In genomic region chr2:183267148-183267827, GRCh38 we compare ENCODE assay signal across 18 cellular contexts.
DNase-seq lines count a peak whose midpoint lies in the region; ATAC-seq and TF ChIP-seq lines count a peak whose summit lies in the region.
"Had no signal": no experiment of that assay in that cellular context is flagged by ENCODE, and none has a peak within 500 bp of the region (broad histone marks: within the 10 kb centered on the region; RNA-seq: fewer than 3 reads in every experiment).

No MANE protein-coding gene starts in this region.

- CTCF ChIA-PET in GM10248 (lab: Yijun Ruan, JAX): interaction anchor here (1.6 to 2.6 kb wide), 2 partner anchors 18 to 19 kb away, joined by 5 to 10 read pairs; no protein-coding TSS in a partner anchor

- H3K4me1 ChIP-seq in endodermal cell (ENCODE audit: control insufficient read depth, insufficient read depth, low read length): no peaks in the 10 kb centered on the region
- H3K4me1 ChIP-seq: HAP-1, SJCRH30, spleen had no signal

- TF ChIP-seq CTCF in endodermal cell (conservative IDR thresholded peaks at IDR 0.05) (no peak), GM10248 (IDR thresholded peaks at IDR 0.05; ENCODE audit: control extremely low read depth, extremely low read depth, low read depth, missing control alignments) (no peak)

- no peak overlapping the region for H3K9ac ChIP-seq in endodermal cell (ENCODE audit: extremely low read depth, low read length, poor library complexity, severe bottlenecking)

- H3K36me3 ChIP-seq in endodermal cell (ENCODE audit: control insufficient read depth, insufficient read depth, low read length): no peaks in the 10 kb centered on the region
- H3K36me3 ChIP-seq: HAP-1, spleen had no signal

- no peaks in the 10 kb centered on the region for H3K27me3 ChIP-seq in endodermal cell (ENCODE audit: control insufficient read depth, insufficient read depth, low read length, poor library complexity, severe bottlenecking)
- H3K27me3 ChIP-seq: SJCRH30, spleen had no signal

- POLR2A ChIA-PET in GM10248 (lab: Yijun Ruan, JAX): no interaction called here

- H3K27ac Mint-ChIP-seq in stimulated activated memory B cell treated with anti-CD40 and anti-IgM and Interleukin-4, amounts not matched to agents 10 μg/mL and 1 μg/mL and 100 μg/mL, for 72 hours: no peak overlapping the region
- no peak overlapping the region for H3K27ac Mint-ChIP-seq in endodermal cell
- H3K27ac Mint-ChIP-seq: activated naive CD8-positive, alpha-beta T cell treated with anti-CD3 and anti-CD28 coated beads, Interleukin-2, amount 50 U/mL, for 24 hours; B cell; stimulated activated naive CD8-positive, alpha-beta T cell treated with anti-CD3 and anti-CD28 coated beads, Interleukin-15, Interleukin-2, amounts not matched to agents 100 ng/mL and 50 ng/mL, for 24 hours had no signal

- H3K36me3 Mint-ChIP-seq in stimulated activated memory B cell treated with anti-CD40 and anti-IgM and Interleukin-4, amounts not matched to agents 10 μg/mL and 1 μg/mL and 100 μg/mL, for 72 hours: no peaks in the 10 kb centered on the region
- peaks cover 2% of the 10 kb centered on the region for H3K36me3 Mint-ChIP-seq in endodermal cell (ENCODE audit: low read depth)

- no peaks in the 10 kb centered on the region for H3K9me3 ChIP-seq in endodermal cell (ENCODE audit: control insufficient read depth, low read length)
- H3K9me3 ChIP-seq: HAP-1 had no signal

- no peak overlapping the region for H3K27ac ChIP-seq in endodermal cell (ENCODE audit: low read depth, low read length)
- H3K27ac ChIP-seq: SJCRH30, spleen had no signal

- H3K4me1 Mint-ChIP-seq in stimulated activated memory B cell treated with anti-CD40 and anti-IgM and Interleukin-4, amounts not matched to agents 10 μg/mL and 1 μg/mL and 100 μg/mL, for 72 hours: peaks cover 20% of the 10 kb centered on the region
- no peaks in the 10 kb centered on the region for H3K4me1 Mint-ChIP-seq in endodermal cell
- H3K4me1 Mint-ChIP-seq: activated naive CD8-positive, alpha-beta T cell treated with anti-CD3 and anti-CD28 coated beads, Interleukin-2, amount 50 U/mL, for 24 hours had no signal

- H3K4me3 Mint-ChIP-seq in stimulated activated memory B cell treated with anti-CD40 and anti-IgM and Interleukin-4, amounts not matched to agents 10 μg/mL and 1 μg/mL and 100 μg/mL, for 72 hours: no peak overlapping the region
- H3K4me3 Mint-ChIP-seq in endodermal cell: no peak overlapping the region
- H3K4me3 Mint-ChIP-seq: activated naive CD8-positive, alpha-beta T cell treated with anti-CD3 and anti-CD28 coated beads, Interleukin-2, amount 50 U/mL, for 24 hours; B cell; stimulated activated naive CD8-positive, alpha-beta T cell treated with anti-CD3 and anti-CD28 coated beads, Interleukin-15, Interleukin-2, amounts not matched to agents 100 ng/mL and 50 ng/mL, for 24 hours had no signal

- ATAC-seq in GM19023 (IDR thresholded peaks at IDR 0.05; ENCODE audit: unreplicated experiment) (peak; percentile 90), GM21737 (IDR thresholded peaks at IDR 0.05; ENCODE audit: unreplicated experiment) (peak; percentile 68), HG03108 (IDR thresholded peaks at IDR 0.05; ENCODE audit: unreplicated experiment) (peak; percentile 74)
- peak; percentile 79 for ATAC-seq in stimulated activated memory B cell treated with anti-CD40 and anti-IgM and Interleukin-4, amounts not matched to agents 10 μg/mL and 1 μg/mL and 100 μg/mL, for 72 hours
- ATAC-seq: activated naive CD8-positive, alpha-beta T cell treated with anti-CD3 and anti-CD28 coated beads, Interleukin-2, amount 50 U/mL, for 24 hours had no signal

- no peaks in the 10 kb centered on the region for H3K27me3 Mint-ChIP-seq in stimulated activated memory B cell treated with anti-CD40 and anti-IgM and Interleukin-4, amounts not matched to agents 10 μg/mL and 1 μg/mL and 100 μg/mL, for 72 hours
- H3K27me3 Mint-ChIP-seq in endodermal cell (ENCODE audit: insufficient read depth): peaks cover 1% of the 10 kb centered on the region
- H3K27me3 Mint-ChIP-seq: activated naive CD8-positive, alpha-beta T cell treated with anti-CD3 and anti-CD28 coated beads, Interleukin-2, amount 50 U/mL, for 24 hours; B cell; stimulated activated naive CD8-positive, alpha-beta T cell treated with anti-CD3 and anti-CD28 coated beads, Interleukin-15, Interleukin-2, amounts not matched to agents 100 ng/mL and 50 ng/mL, for 24 hours had no signal

- DNase-seq in NCI-H1417 (lab: John Stamatoyannopoulos, UW): no peak
- DNase-seq in endodermal cell: no peak
- DNase-seq in GM10248 (ENCODE audit: extremely low spot score): no peak
- DNase-seq: activated CD4-positive, alpha-beta T cell treated with anti-CD3 and anti-CD28 coated beads, Interleukin-2, amount 50 U/mL, for 4 hours; activated naive CD8-positive, alpha-beta T cell treated with anti-CD3 and anti-CD28 coated beads, Interleukin-2, amount 50 U/mL, for 24 hours; activated T-cell treated with anti-CD3 and anti-CD28 coated beads, Interleukin-2, amount 50 U/mL, for 48 hours; caudate nucleus; NCI-H1105 treated with DMSO at 0.1 percent for 48 hours; NCI-H226; SJCRH30; spleen had no signal

- 91 to 100% methylated on average over 4 to 5 of the region's 5 CpGs for WGBS in endodermal cell (ENCODE audit: insufficient coverage in 1 of 2, insufficient read length in 1 of 2), 2 experiments

- peaks cover 7% of the 10 kb centered on the region for H3K9me3 Mint-ChIP-seq in stimulated activated memory B cell treated with anti-CD40 and anti-IgM and Interleukin-4, amounts not matched to agents 10 μg/mL and 1 μg/mL and 100 μg/mL, for 72 hours
- H3K9me3 Mint-ChIP-seq in endodermal cell: peaks cover 18% of the 10 kb centered on the region

- no peak overlapping the region for H3K4me3 ChIP-seq in endodermal cell (ENCODE audit: low read length)
- H3K4me3 ChIP-seq: HAP-1, SJCRH30, spleen had no signal
